1 cellular context compared by ENCODE assay signal in the genomic region with DNA sequence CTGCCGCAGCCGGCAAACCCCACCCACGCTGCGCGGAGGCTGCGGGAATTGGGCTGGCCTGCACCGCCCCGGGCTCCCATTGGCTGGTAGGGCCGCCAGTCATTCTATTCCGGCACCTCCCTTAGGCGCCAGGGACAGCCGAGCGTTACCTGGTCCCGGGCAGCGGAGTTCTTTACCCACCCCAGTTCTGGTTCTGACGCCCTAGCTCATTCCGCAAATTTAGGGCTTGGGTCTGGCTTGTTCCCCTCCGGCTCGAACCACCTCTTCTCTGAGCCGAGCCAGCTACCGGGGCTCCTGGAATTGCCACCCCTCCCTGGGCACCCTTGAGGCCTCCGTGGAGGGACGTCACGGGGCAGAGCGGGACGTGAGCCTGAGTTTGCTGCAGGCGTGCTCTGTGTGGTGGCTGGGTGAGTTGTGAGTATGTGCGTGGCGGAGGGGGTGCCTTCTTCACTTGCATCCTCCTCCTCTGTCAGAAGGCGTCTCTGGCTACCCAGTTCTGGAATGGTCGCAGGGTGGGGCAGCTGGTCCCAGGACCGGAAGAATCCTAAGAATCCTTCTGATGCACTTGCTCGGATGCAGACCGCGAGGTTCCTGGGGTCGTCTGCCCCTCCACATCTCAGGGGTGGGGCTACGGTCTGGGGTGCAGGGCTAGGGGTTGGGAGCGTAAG.
TF ChIP-seq lines count a peak whose summit lies in the region.

PDZD7 (minus strand) TSS at position 2 of the 668 bp plus-strand sequence. CDS start 910 bp downstream, outside the sequence.
SFXN3 (plus strand) TSS at position 107 of the 668 bp plus-strand sequence. CDS start 3,461 bp downstream, outside the sequence.

TF ChIP-seq in HCT116, 20 proteins besides CTCF, POLR2A, EP300 and RAD21 (continued from another document):
- no peak for TF ChIP-seq ZBTB33 (IDR thresholded peaks at IDR 0.05; ENCODE audit: extremely low read depth, insufficient replicate concordance, low read length)
TF ChIP-seq in HCT116: peak in this region for 0.
